Comparison of ENCODE assay signal across 1 cellular context in genomic region chrX:116114999-116115398, GRCh38.
TF ChIP-seq lines count a peak whose summit lies in the region.

No MANE protein-coding gene starts in this region.

TF ChIP-seq in A549, 52 proteins besides CTCF, POLR2A, EP300 and RAD21 (continued from another document):
- TF ChIP-seq HOXB13 (CRISPR knock-in tag; IDR thresholded peaks at IDR 0.05; ENCODE audit: low read depth) (no peak), RFX5 (IDR thresholded peaks at IDR 0.05) (no peak)
